Comparison of ENCODE assay signal across 8 cellular contexts in genomic region chr11:60985991-60986915, GRCh38. TPM values are rescaled to one million over a fixed set of nuclear protein-coding genes. Genes with fewer than 3 reads are reported as not detected.
DNase-seq lines count a peak whose midpoint lies in the region; ATAC-seq and TF ChIP-seq lines count a peak whose summit lies in the region.

No MANE protein-coding gene starts in this region.

- ATAC-seq in upper lobe of right lung (peak; percentile 88), HG02973 (IDR thresholded peaks at IDR 0.05; ENCODE audit: unreplicated experiment) (no peak), HG03469 (IDR thresholded peaks at IDR 0.05; ENCODE audit: unreplicated experiment) (no peak)

- DNase-seq in cardiac septum (ENCODE audit: low spot score), result peak; percentile 59
- no peak for DNase-seq in right atrium auricular region (ENCODE audit: low spot score)
- peak; percentile 80 to 84 for DNase-seq in activated T-helper 1 cell treated with anti-CD3 and anti-CD28 coated beads, Interleukin-2, amount 50 U/mL, for 16 hours (ENCODE audit: low read depth in 1 of 2, low spot score in 1 of 2)
- DNase-seq in mucosa of gallbladder (ENCODE audit: low spot score), result peak; percentile 71
- DNase-seq in upper lobe of right lung, result peak; percentile 79
- DNase-seq in globus pallidus (ENCODE audit: low spot score), result no peak

- H3K27me3 ChIP-seq in right atrium auricular region, result no peaks in the 10 kb centered on the region
- no peaks in the 10 kb centered on the region for H3K27me3 ChIP-seq in upper lobe of right lung

- H3K36me3 ChIP-seq in right atrium auricular region (no peaks in the 10 kb centered on the region), upper lobe of right lung (no peaks in the 10 kb centered on the region)

- no peak for TF ChIP-seq CTCF in right atrium auricular region (IDR thresholded peaks at IDR 0.05)
- no peak for TF ChIP-seq CTCF in upper lobe of right lung (IDR thresholded peaks at IDR 0.05)

- intact Hi-C loops in cardiac septum (cut with DNase I), result no loop called here
- intact Hi-C loops in upper lobe of right lung (cut with DNase I), result no loop called here

- no peaks in the 10 kb centered on the region for H3K4me1 ChIP-seq in right atrium auricular region
- H3K4me1 ChIP-seq in upper lobe of right lung, result no peaks in the 10 kb centered on the region

- H3K4me3 ChIP-seq in right atrium auricular region, result no peak overlapping the region
- H3K4me3 ChIP-seq in upper lobe of right lung, result no peak overlapping the region

- H3K9me3 ChIP-seq in right atrium auricular region, result no peaks in the 10 kb centered on the region
- H3K9me3 ChIP-seq in upper lobe of right lung, result no peaks in the 10 kb centered on the region

- no peak overlapping the region for H3K27ac ChIP-seq in right atrium auricular region
- no peak overlapping the region for H3K27ac ChIP-seq in upper lobe of right lung

RNA-seq across cellular contexts. Expression of gene CD6, which starts 14.8 kb away (rescaled TPM):
- total RNA-seq in cardiac septum (0.86 TPM), right atrium auricular region (under 1 TPM; 0.48 to 0.79 TPM), mucosa of gallbladder (5.3 TPM), upper lobe of right lung (3.9 TPM)

RNA-seq across cellular contexts. Expression of gene SLC15A3, which starts 34.3 kb away (rescaled TPM):
- 11.6 TPM for total RNA-seq in cardiac septum
- total RNA-seq in right atrium auricular region, result 10 to 100 TPM; 12.9 to 17.5 TPM
- total RNA-seq in mucosa of gallbladder, result 23.2 TPM
- total RNA-seq in upper lobe of right lung, result 139 TPM

Comparison
In these comparisons a context has a peak if more than half of its experiments do, and no peak if none do; other contexts are left out.
1. DNase-seq: peak in cardiac septum (single experiment), activated T-helper 1 cell treated with anti-CD3 and anti-CD28 coated beads, Interleukin-2, amount 50 U/mL, for 16 hours (2 of 2), mucosa of gallbladder (single experiment) and upper lobe of right lung (single experiment); none in right atrium auricular region (single experiment) and globus pallidus (single experiment).